ENCODE assay signal across 9 cellular contexts in genomic region chr14:105420141-105420975, GRCh38. TPM values are rescaled to one million over a fixed set of nuclear protein-coding genes. Genes with fewer than 3 reads are reported as not detected.
DNase-seq lines count a peak whose midpoint lies in the region; TF ChIP-seq lines count a peak whose summit lies in the region.
"Had no signal": no experiment of that assay in that cellular context is flagged by ENCODE, and none has a peak within 500 bp of the region (broad histone marks: within the 10 kb centered on the region; RNA-seq: fewer than 3 reads in every experiment).

No MANE protein-coding gene starts in this region.

- H3K36me3 ChIP-seq in HEK293 (ENCODE audit: control insufficient read depth in 2 of 2, insufficient read depth in 1 of 2, low read length in 2 of 2) (peaks cover 4 to 31% of the 10 kb centered on the region in 2 experiments; a peak in 2 of 3 replicates), liver (ENCODE audit: control insufficient read depth in 4 of 4, insufficient read depth in 3 of 4, low read depth in 1 of 4, low read length in 3 of 4) (peaks cover 0 to 4% (median 0%) of the 10 kb centered on the region in 4 donors), thyroid gland (no peaks in the 10 kb centered on the region)

- CTCF ChIA-PET in HEK293 (lab: Yijun Ruan, JAX): interaction anchor here (0.9 kb wide), 2 partner anchors 60 to 70 kb away, joined by 4 to 5 read pairs; no protein-coding TSS in a partner anchor

- 8% methylated on average over 61 of the region's 61 CpGs for WGBS in liver
- WGBS in thyroid gland, 2 donors: 8 to 9% methylated on average over 19 to 20 of the region's 61 CpGs

- H3K9me3 ChIP-seq in HEK293 (ENCODE audit: control insufficient read depth, insufficient read depth, low read depth, low read length) (no peaks in the 10 kb centered on the region), liver (ENCODE audit: control insufficient read depth in 4 of 4, low read length in 3 of 4) (no peaks in the 10 kb centered on the region), thyroid gland (no peaks in the 10 kb centered on the region)

- POLR2A ChIA-PET in HEK293 (lab: Yijun Ruan, JAX): interaction anchor here (1.9 kb wide), 1 partner anchor 9 kb away, joined by 8 read pairs; no protein-coding TSS in a partner anchor

- TF ChIP-seq RAD21 in liver (IDR thresholded peaks at IDR 0.05): no peak

- intact Hi-C loops in thyroid gland (cut with DNase I): no loop called here

- DNase-seq in thyroid gland (no peak), SIG-M5 treated with dmso at 0.1 percent for 504 hours (lab: John Stamatoyannopoulos, UW; ENCODE audit: unreplicated experiment) (no peak), SW 1271 (lab: John Stamatoyannopoulos, UW) (no peak)
- DNase-seq in activated CD4-positive, CD25-positive, alpha-beta regulatory T cell treated with anti-CD3 and anti-CD28 coated beads, Interleukin-2, amount 50 U/mL, for 72 hours: no peak

- H3K27me3 ChIP-seq in liver (ENCODE audit: control insufficient read depth in 4 of 4, insufficient read depth in 4 of 4, low read length in 3 of 4): no peaks in the 10 kb centered on the region
- H3K27me3 ChIP-seq in thyroid gland: no peaks in the 10 kb centered on the region

- no peak for TF ChIP-seq POLR2A in thyroid gland (IDR thresholded peaks at IDR 0.05)

- peak overlapping the region; percentile 28 to 50 for H3K9ac ChIP-seq in liver (ENCODE audit: low read depth in 1 of 2, low read length in 2 of 2)

- H3K4me3 ChIP-seq in HEK293 (ENCODE audit: low read depth, low read length) (peak overlapping the region; percentile 74), liver (ENCODE audit: low read depth in 1 of 3, low read length in 3 of 3) (peak overlapping the region; percentile 35 to 95 (median 67)), thyroid gland (replicated peaks in 1 of 3) (peak overlapping the region; percentile 17 to 77 (median 47))

- peaks cover 10% of the 10 kb centered on the region for H3K4me1 ChIP-seq in HEK293 (ENCODE audit: control insufficient read depth, insufficient read depth, low read length)
- H3K4me1 ChIP-seq in liver (ENCODE audit: control insufficient read depth in 4 of 4, insufficient read depth in 4 of 4, low read length in 3 of 4): peaks cover 16 to 37% (median 25%) of the 10 kb centered on the region in 4 donors
- H3K4me1 ChIP-seq in thyroid gland: peaks cover 25 to 32% of the 10 kb centered on the region in 2 donors

- no peak for TF ChIP-seq CTCF in 22Rv1 (IDR thresholded peaks at IDR 0.05)
- no peak for TF ChIP-seq CTCF in HEK293 (tag by site-specific recombination; IDR thresholded peaks at IDR 0.05)
- TF ChIP-seq CTCF in liver (IDR thresholded peaks at IDR 0.05; ENCODE audit: low read depth, low read length, missing input control): no peak
- no peak for TF ChIP-seq CTCF in thyroid gland (IDR thresholded peaks at IDR 0.05)

- H3K27ac ChIP-seq in 22Rv1 (peak overlapping the region; percentile 78), HEK293 (ENCODE audit: extremely low read depth, low read depth, low read length) (peak overlapping the region; percentile 90), angular gyrus (ENCODE audit: low read depth, low read length) (peak overlapping the region; percentile 54), liver (ENCODE audit: low read depth in 1 of 2, low read length in 2 of 2) (peak overlapping the region; percentile 56 to 59), thyroid gland (peak overlapping the region; percentile 29 to 74 (median 49))
- H3K27ac ChIP-seq: epithelial cell of prostate had no signal

TF ChIP-seq in HEK293, 187 proteins besides CTCF, POLR2A, EP300 and RAD21 (continues in another document):
- TF ChIP-seq ZNF639 (tag by site-specific recombination; IDR thresholded peaks at IDR 0.05) (no peak), GLIS1 (tag by site-specific recombination; IDR thresholded peaks at IDR 0.05) (peak; percentile 100), SCRT2 (tag by site-specific recombination; IDR thresholded peaks at IDR 0.05) (peak; percentile 81), ZNF138 (tag by site-specific recombination; IDR thresholded peaks at IDR 0.05; ENCODE audit: borderline replicate concordance) (no peak), PRDM1 (tag by site-specific recombination; IDR thresholded peaks at IDR 0.05) (no peak), ZBTB26 (tag by site-specific recombination; optimal IDR thresholded peaks at IDR 0.05) (peak; percentile 27), ZNF623 (tag by site-specific recombination; IDR thresholded peaks at IDR 0.05) (no peak), SCRT1 (tag by site-specific recombination; IDR thresholded peaks at IDR 0.05; ENCODE audit: borderline replicate concordance) (0 out of 2 replicates have a peak, but pooled peaks have one; percentile 24), ZNF404 (tag by site-specific recombination; IDR thresholded peaks at IDR 0.05) (no peak), ZBTB8A (tag by site-specific recombination; IDR thresholded peaks at IDR 0.05) (peak; percentile 31; the same call in 1 of the 2 replicates), ZNF585B (tag by site-specific recombination; IDR thresholded peaks at IDR 0.05) (no peak), ZFHX2 (tag by site-specific recombination; conservative IDR thresholded peaks at IDR 0.05) (no peak)

TF ChIP-seq in liver, 16 proteins besides CTCF, POLR2A, EP300 and RAD21:
- TF ChIP-seq TAF1 (conservative IDR thresholded peaks at IDR 0.05) (no peak), GABPA (IDR thresholded peaks at IDR 0.05 in 1 of 2, conservative IDR thresholded peaks at IDR 0.05 in 1 of 2) (no peak), ATF3 (IDR thresholded peaks at IDR 0.05) (no peak), FOXA2 (IDR thresholded peaks at IDR 0.05) (no peak), FOXA1 (IDR thresholded peaks at IDR 0.05) (no peak), MAX (IDR thresholded peaks at IDR 0.05) (no peak), REST (IDR thresholded peaks at IDR 0.05) (no peak), RXRA (IDR thresholded peaks at IDR 0.05) (no peak)
TF ChIP-seq in liver: peak in this region for 0.

RNA-seq across cellular contexts. Expression of gene MTA1, which starts 0.7 kb away (rescaled TPM):
- total RNA-seq in liver (10 to 100 TPM; 27.9 to 28.1 TPM), thyroid gland (100 to 1,000 TPM in 2 of 4 donors, 10 to 100 TPM in 2; 66.2 to 111 (median 90.0) TPM)
- 10 to 100 TPM in 1 of 2 donors, 1 to 10 TPM in 1; 3.7 to 14.0 TPM for polyA plus RNA-seq in liver

RNA-seq across cellular contexts. Expression of gene TEX22, which starts 22.0 kb away (rescaled TPM):
- total RNA-seq in liver: under 1 TPM; 0.08 to 0.14 TPM
- under 1 TPM in 1 of 2 donors, not detected in 1; 0.02 TPM for polyA plus RNA-seq in liver
- under 1 TPM in 3 of 4 donors, not detected in 1; 0.22 to 0.81 (median 0.33) TPM for total RNA-seq in thyroid gland

RNA-seq across cellular contexts. Expression of gene CRIP2, which starts 54.3 kb away (rescaled TPM):
- total RNA-seq in liver (10 to 100 TPM in 1 of 2 donors, 1 to 10 TPM in 1; 4.3 to 10.9 TPM), thyroid gland (100 to 1,000 TPM; 101 to 160 (median 136) TPM)
- 10 to 100 TPM; 30.6 to 40.0 TPM for polyA plus RNA-seq in liver

Comparison
In these comparisons a context has a peak if more than half of its experiments do, and no peak if none do; other contexts are left out.
1. RNA of gene CRIP2, which starts 54.3 kb away (total RNA-seq): 101 to 160 TPM in thyroid gland; 4.3 to 10.9 TPM in liver; every median in the first group is over 4 times any median in the second.
2. Peak in every context shown above with its lines, with median percentiles within 50 percentile points of each other: H3K27ac ChIP-seq and H3K4me3 ChIP-seq.